In the genomic region with DNA sequence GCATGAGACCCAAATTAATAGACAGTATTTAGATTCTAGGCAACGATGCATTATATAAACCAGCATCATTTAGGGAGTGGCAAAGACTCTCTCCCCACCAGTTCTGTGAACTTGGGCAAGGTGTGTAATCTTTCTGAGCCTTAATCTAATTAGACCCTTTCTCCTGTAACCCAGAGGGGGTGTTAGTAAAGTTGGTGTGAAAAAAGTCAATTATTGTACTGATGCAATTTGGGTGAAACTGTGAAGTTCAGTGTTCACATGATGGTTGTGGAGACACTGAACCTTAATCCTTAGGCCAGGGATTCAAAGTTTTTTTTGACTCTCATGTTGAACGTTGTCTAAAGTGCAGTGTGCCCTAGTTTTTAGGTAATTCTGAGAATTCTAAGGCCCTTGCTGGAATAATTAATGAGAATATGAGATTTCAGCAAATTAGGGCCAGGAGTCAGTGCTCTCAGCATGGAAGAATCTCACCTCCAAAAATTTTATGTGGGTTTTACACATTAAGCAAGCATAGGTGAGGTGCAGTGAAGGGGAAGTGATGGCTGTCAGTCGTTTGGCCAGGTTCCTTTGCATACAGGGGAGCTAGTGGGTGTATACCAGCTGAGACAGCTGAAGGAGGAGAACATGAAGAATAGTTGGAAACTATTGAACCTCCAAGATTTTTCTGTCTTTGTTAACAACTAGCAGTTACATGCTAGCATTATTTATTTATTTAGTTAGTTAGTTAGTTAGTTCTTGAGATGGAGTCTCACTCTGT, we compare ENCODE assay signal across 1 cellular context.
TF ChIP-seq lines count a peak whose summit lies in the region.

No MANE protein-coding gene starts in this region.

TF ChIP-seq in GM12878, 131 proteins besides CTCF, POLR2A, EP300 and RAD21:
- TF ChIP-seq, protein P1, sequence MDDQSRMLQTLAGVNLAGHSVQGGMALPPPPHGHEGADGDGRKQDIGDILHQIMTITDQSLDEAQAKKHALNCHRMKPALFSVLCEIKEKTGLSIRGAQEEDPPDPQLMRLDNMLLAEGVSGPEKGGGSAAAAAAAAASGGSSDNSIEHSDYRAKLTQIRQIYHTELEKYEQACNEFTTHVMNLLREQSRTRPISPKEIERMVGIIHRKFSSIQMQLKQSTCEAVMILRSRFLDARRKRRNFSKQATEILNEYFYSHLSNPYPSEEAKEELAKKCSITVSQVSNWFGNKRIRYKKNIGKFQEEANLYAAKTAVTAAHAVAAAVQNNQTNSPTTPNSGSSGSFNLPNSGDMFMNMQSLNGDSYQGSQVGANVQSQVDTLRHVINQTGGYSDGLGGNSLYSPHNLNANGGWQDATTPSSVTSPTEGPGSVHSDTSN (IDR thresholded peaks at IDR 0.05; ENCODE audit: insufficient replicate concordance, low read depth, low read length) = peak; percentile 14
- TF ChIP-seq SPI1 (IDR thresholded peaks at IDR 0.05; ENCODE audit: borderline replicate concordance, insufficient read depth, low read depth, low read length) (0 out of 2 replicates have a peak, but pooled peaks have one; percentile 25), KAT2A (conservative IDR thresholded peaks at IDR 0.05; ENCODE audit: control insufficient read depth, low read depth, low read length) (no peak), ZSCAN29 (IDR thresholded peaks at IDR 0.05) (no peak), ASH2L (IDR thresholded peaks at IDR 0.05; ENCODE audit: borderline replicate concordance, low read depth) (no peak)
